Comparison of ENCODE assay signal across 8 cellular contexts in the genomic region with DNA sequence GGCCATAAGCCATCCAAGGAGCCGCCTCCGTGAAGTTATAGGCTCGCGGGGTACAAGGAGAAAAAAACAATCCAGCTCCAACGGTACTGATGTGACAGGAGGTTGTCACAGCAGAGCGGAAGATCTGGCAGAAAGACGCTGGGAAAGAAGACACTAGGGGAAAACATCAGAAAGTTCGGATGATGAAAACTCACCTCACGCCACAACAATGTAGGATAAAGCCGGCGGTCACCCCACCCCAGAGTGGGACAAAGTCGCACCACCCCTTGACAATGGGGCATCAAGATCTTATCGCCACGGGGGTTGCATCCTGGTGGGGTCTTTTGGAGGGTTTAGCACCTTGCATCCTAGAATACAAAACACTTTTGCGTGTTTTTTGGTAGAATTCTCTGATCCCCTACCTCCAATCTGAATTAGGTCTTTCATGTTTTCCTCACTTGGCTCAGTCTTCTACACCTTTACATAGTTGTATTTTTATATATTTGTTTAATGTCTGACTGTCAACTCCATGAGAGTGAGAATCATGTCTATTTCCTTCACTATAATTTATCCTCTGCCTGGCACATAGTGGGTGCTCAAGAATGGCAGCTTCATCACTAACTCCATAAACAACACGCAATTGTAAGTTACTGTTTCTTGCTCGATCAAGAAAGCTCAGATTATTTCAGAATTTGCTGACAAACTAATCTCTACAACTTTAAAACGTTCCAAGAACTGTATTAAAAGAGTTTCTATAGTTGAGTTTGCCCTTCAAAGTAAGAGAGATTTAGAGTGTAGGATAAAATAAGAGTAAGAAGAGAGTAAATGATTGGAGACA. TPM values are rescaled to one million over a fixed set of nuclear protein-coding genes. Genes with fewer than 3 reads are reported as not detected.
A peak's percentile ranks its signal among the peaks of the same experiment; 100 is the strongest.
DNase-seq lines count a peak whose midpoint lies in the region; ATAC-seq and TF ChIP-seq lines count a peak whose summit lies in the region.

No MANE protein-coding gene starts in this region.

- TF ChIP-seq CTCF in glutamatergic neuron (IDR thresholded peaks at IDR 0.05; ENCODE audit: partially characterized antibody, unreplicated experiment): no peak

- peaks cover 7 to 13% (median 12%) of the 10 kb centered on the region in 3 donors for H3K4me1 ChIP-seq in skeletal muscle tissue (ENCODE audit: control insufficient read depth in 3 of 3, insufficient read depth in 3 of 3, low read length in 3 of 3)

- no peaks in the 10 kb centered on the region for H3K9me3 ChIP-seq in skeletal muscle tissue (ENCODE audit: control insufficient read depth in 3 of 3, low read length in 3 of 3)

- peaks cover 51% of the 10 kb centered on the region for H3K27me3 Mint-ChIP-seq in T-helper 1 cell treated with Interleukin-12 subunit alpha and Interleukin-12 subunit beta and Interleukin-4 antibody, amounts not matched to agents 30 μg/mL and 1 μg/mL, for 36 hours (ENCODE audit: low read depth)
- peaks cover 4% of the 10 kb centered on the region for H3K27me3 Mint-ChIP-seq in glutamatergic neuron (ENCODE audit: unreplicated experiment)

- ATAC-seq in GM19351 (IDR thresholded peaks at IDR 0.05; ENCODE audit: unreplicated experiment): no peak
- no peak for ATAC-seq in GM18519 (IDR thresholded peaks at IDR 0.05; ENCODE audit: low FRiP score, unreplicated experiment)

- H3K4me1 Mint-ChIP-seq in T-helper 1 cell treated with Interleukin-12 subunit alpha and Interleukin-12 subunit beta and Interleukin-4 antibody, amounts not matched to agents 30 μg/mL and 1 μg/mL, for 36 hours (ENCODE audit: low read depth): peaks cover 11% of the 10 kb centered on the region
- H3K4me1 Mint-ChIP-seq in glutamatergic neuron (ENCODE audit: low read depth, unreplicated experiment): peaks cover 4% of the 10 kb centered on the region

- H3K27me3 ChIP-seq in H7 (ENCODE audit: control insufficient read depth, insufficient read depth, low read length) (peaks cover 32% of the 10 kb centered on the region), skeletal muscle tissue (ENCODE audit: control insufficient read depth in 3 of 3, insufficient read depth in 3 of 3, low read length in 3 of 3) (peaks cover 0 to 3% (median 0%) of the 10 kb centered on the region in 3 donors)

- peak overlapping the region; percentile 61 to 76 (median 75) for H3K9ac ChIP-seq in skeletal muscle tissue (ENCODE audit: low read depth in 1 of 3, low read length in 3 of 3)

- peak overlapping the region; percentile 39 for H3K27ac Mint-ChIP-seq in T-helper 1 cell treated with Interleukin-12 subunit alpha and Interleukin-12 subunit beta and Interleukin-4 antibody, amounts not matched to agents 30 μg/mL and 1 μg/mL, for 36 hours
- H3K27ac Mint-ChIP-seq in glutamatergic neuron (ENCODE audit: unreplicated experiment): peak overlapping the region; percentile 63

- DNase-seq in H7 (peak; percentile 17), glutamatergic neuron (no peak), AG08396 (ENCODE audit: low spot score) (no peak), globus pallidus (ENCODE audit: low spot score) (no peak)

- H3K9me3 Mint-ChIP-seq in T-helper 1 cell treated with Interleukin-12 subunit alpha and Interleukin-12 subunit beta and Interleukin-4 antibody, amounts not matched to agents 30 μg/mL and 1 μg/mL, for 36 hours: no peaks in the 10 kb centered on the region
- H3K9me3 Mint-ChIP-seq in glutamatergic neuron (ENCODE audit: unreplicated experiment): peaks cover 5% of the 10 kb centered on the region

- H3K36me3 Mint-ChIP-seq in T-helper 1 cell treated with Interleukin-12 subunit alpha and Interleukin-12 subunit beta and Interleukin-4 antibody, amounts not matched to agents 30 μg/mL and 1 μg/mL, for 36 hours (ENCODE audit: low read depth): peaks cover 2% of the 10 kb centered on the region
- peaks cover under 1% of the 10 kb centered on the region for H3K36me3 Mint-ChIP-seq in glutamatergic neuron (ENCODE audit: unreplicated experiment)

- peak overlapping the region; percentile 86 for H3K4me3 Mint-ChIP-seq in T-helper 1 cell treated with Interleukin-12 subunit alpha and Interleukin-12 subunit beta and Interleukin-4 antibody, amounts not matched to agents 30 μg/mL and 1 μg/mL, for 36 hours
- peak overlapping the region; percentile 89 for H3K4me3 Mint-ChIP-seq in glutamatergic neuron (ENCODE audit: unreplicated experiment)

- H3K36me3 ChIP-seq in H7 (replicated peaks; ENCODE audit: control insufficient read depth, insufficient read depth, low read length) (no peaks in the 10 kb centered on the region), skeletal muscle tissue (ENCODE audit: control insufficient read depth in 3 of 3, insufficient read depth in 3 of 3, low read length in 3 of 3) (no peaks in the 10 kb centered on the region)

- H3K4me3 ChIP-seq in H7 (ENCODE audit: insufficient read depth, low read depth, low read length) (peak overlapping the region; percentile 84), skeletal muscle tissue (ENCODE audit: low read length in 3 of 3) (peak overlapping the region; percentile 82 to 89 (median 88))

- no peak overlapping the region for H3K27ac ChIP-seq in skeletal muscle tissue (ENCODE audit: low read depth, low read length)

RNA-seq across cellular contexts. Expression of a gene that starts 0.6 kb away (rescaled TPM):
- 3.3 and 4.7 TPM in 2 replicates for total RNA-seq in H7 (2014; rRNA removed; shearing (Covaris generic))
- total RNA-seq in glutamatergic neuron (ENCODE audit: unreplicated experiment) (23.6 TPM), skeletal muscle tissue (0.52 TPM)
